Comparison of ENCODE assay signal across 12 cellular contexts in the genomic region with DNA sequence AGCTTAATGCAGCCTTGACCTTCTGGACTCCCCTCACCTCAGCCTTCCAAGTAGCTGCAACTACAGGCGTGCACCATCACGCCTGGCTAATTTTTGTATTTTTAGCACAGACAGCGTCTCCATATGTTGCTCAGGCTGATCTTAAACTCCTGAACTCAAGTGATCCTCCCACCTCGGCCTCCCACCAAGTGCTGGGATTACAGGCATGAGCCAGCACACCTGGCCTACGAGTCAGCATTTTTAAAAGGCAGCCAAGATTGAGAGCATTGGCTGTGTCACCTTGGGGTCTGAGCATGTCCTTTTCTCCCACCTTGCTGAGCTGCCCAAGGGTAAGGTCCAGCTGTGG.
DNase-seq lines count a peak whose midpoint lies in the region; ATAC-seq and TF ChIP-seq lines count a peak whose summit lies in the region.
"Had no signal": no experiment of that assay in that cellular context is flagged by ENCODE, and none has a peak within 500 bp of the region (broad histone marks: within the 10 kb centered on the region; RNA-seq: fewer than 3 reads in every experiment).

No MANE protein-coding gene starts in this region.

- H3K4me1 Mint-ChIP-seq in H9: peaks cover 15% of the 10 kb centered on the region in 2 experiments
- H3K4me1 Mint-ChIP-seq: activated naive CD4-positive, alpha-beta T cell treated with anti-CD3 and anti-CD28 coated beads, Interleukin-2, amount 50 U/mL, for 24 hours had no signal

- H3K9me3 Mint-ChIP-seq in H9: peaks cover 16 to 22% of the 10 kb centered on the region in 2 experiments
- H3K9me3 Mint-ChIP-seq: activated naive CD4-positive, alpha-beta T cell treated with anti-CD3 and anti-CD28 coated beads, Interleukin-2, amount 50 U/mL, for 24 hours had no signal

- H4K8ac ChIP-seq in H9 (replicated peaks; ENCODE audit: insufficient read length, low read depth, low read length): no peak overlapping the region

- H2BK5ac ChIP-seq in H9 (ENCODE audit: insufficient read length, low read length): no peak overlapping the region

- H2AK5ac ChIP-seq in H9 (ENCODE audit: insufficient read length, low read length): no peak overlapping the region

- no peaks in the 10 kb centered on the region for H3K27me3 ChIP-seq in H9 (ENCODE audit: insufficient read depth, low read length)
- H3K27me3 ChIP-seq in SJSA1 (replicated peaks): no peaks in the 10 kb centered on the region
- H3K27me3 ChIP-seq in right cardiac atrium (ENCODE audit: control insufficient read depth, insufficient read depth): no peaks in the 10 kb centered on the region
- no peaks in the 10 kb centered on the region for H3K27me3 ChIP-seq in skeletal muscle satellite cell (ENCODE audit: control insufficient read depth, insufficient read depth, low read length)
- H3K27me3 ChIP-seq: BLaER1 treated with 17β-estradiol and CSF1 and Interleukin-3, amounts not matched to agents 10 nM and 100 nM had no signal

- H2AFZ ChIP-seq in H9 (ENCODE audit: low read length): no peak overlapping the region

- no peak for ATAC-seq in right cardiac atrium

- H4K20me1 ChIP-seq in H9 (ENCODE audit: control insufficient read depth, insufficient read depth, insufficient read length): no peaks in the 10 kb centered on the region
- H4K20me1 ChIP-seq: BLaER1 treated with 17β-estradiol and CSF1 and Interleukin-3, amounts not matched to agents 10 nM and 100 nM had no signal

- H3K36me3 ChIP-seq in SJSA1 (no peaks in the 10 kb centered on the region), skeletal muscle satellite cell (ENCODE audit: insufficient read depth, low read length) (no peaks in the 10 kb centered on the region)
- H3K36me3 ChIP-seq: BLaER1 treated with 17β-estradiol and CSF1 and Interleukin-3, amounts not matched to agents 10 nM and 100 nM had no signal

- peak overlapping the region; percentile 15 for H2BK12ac ChIP-seq in H9 (ENCODE audit: insufficient read length, low read depth, low read length)

- H3K27me3 Mint-ChIP-seq in H9 (ENCODE audit: low read depth): peaks cover 6% of the 10 kb centered on the region

- H3K4me3 Mint-ChIP-seq in H9: no peak overlapping the region
- H3K4me3 Mint-ChIP-seq: activated naive CD4-positive, alpha-beta T cell treated with anti-CD3 and anti-CD28 coated beads, Interleukin-2, amount 50 U/mL, for 24 hours had no signal

- no peaks in the 10 kb centered on the region for H3K9me3 ChIP-seq in H9 (ENCODE audit: control insufficient read depth, low read depth, low read length)
- no peaks in the 10 kb centered on the region for H3K9me3 ChIP-seq in SJSA1 (replicated peaks)
- H3K9me3 ChIP-seq in right cardiac atrium (ENCODE audit: control insufficient read depth, low read length): no peaks in the 10 kb centered on the region
- no peaks in the 10 kb centered on the region for H3K9me3 ChIP-seq in skeletal muscle satellite cell (replicated peaks; ENCODE audit: low read length)
- H3K9me3 ChIP-seq: psoas muscle had no signal

- no peak overlapping the region for H3K18ac ChIP-seq in H9 (ENCODE audit: insufficient read length, low read depth, low read length)

- intact Hi-C loops in right cardiac atrium (cut with DNase I): no loop called here

- no peak overlapping the region for H3K14ac ChIP-seq in H9 (ENCODE audit: insufficient read depth, low read length)

- no peak overlapping the region for H3K4ac ChIP-seq in H9 (ENCODE audit: low read depth, low read length)

- H3K27ac Mint-ChIP-seq in H9: peak overlapping the region in 1 of 3 experiments; percentile 16; a peak in 1 of 7 replicates
- H3K27ac Mint-ChIP-seq: activated naive CD4-positive, alpha-beta T cell treated with anti-CD3 and anti-CD28 coated beads, Interleukin-2, amount 50 U/mL, for 24 hours had no signal

- H3K4me3 ChIP-seq in SJSA1 (no peak overlapping the region), right cardiac atrium (ENCODE audit: low read length) (no peak overlapping the region), skeletal muscle satellite cell (ENCODE audit: low read length) (peak overlapping the region; percentile 46)
- H3K4me3 ChIP-seq: BLaER1 treated with 17β-estradiol and CSF1 and Interleukin-3, amounts not matched to agents 10 nM and 100 nM; psoas muscle had no signal

- H3K27ac ChIP-seq in H9 (ENCODE audit: insufficient read length, low read depth, low read length) (no peak overlapping the region), SJSA1 (0 out of 2 replicates have a peak overlapping the region, but pooled peaks have one; percentile 17), right cardiac atrium (ENCODE audit: low read length) (peak overlapping the region; percentile 88)
- H3K27ac ChIP-seq: BLaER1 treated with 17β-estradiol and CSF1 and Interleukin-3, amounts not matched to agents 10 nM and 100 nM; psoas muscle had no signal

- no peaks in the 10 kb centered on the region for H3K79me2 ChIP-seq in H9 (ENCODE audit: insufficient read depth, low read length)

- H2BK20ac ChIP-seq in H9 (ENCODE audit: low read depth, low read length, poor library complexity, severe bottlenecking): no peak overlapping the region

- H3K23ac ChIP-seq in H9 (ENCODE audit: insufficient read length, low read depth, low read length): no peak overlapping the region

- H2BK15ac ChIP-seq in H9 (ENCODE audit: low read depth, low read length): no peak overlapping the region

- H3K36me3 Mint-ChIP-seq in H9 (ENCODE audit: insufficient read depth in 1 of 3, low read depth in 3 of 3): peaks cover 0 to 10% (median 9%) of the 10 kb centered on the region in 3 experiments
- H3K36me3 Mint-ChIP-seq: activated naive CD4-positive, alpha-beta T cell treated with anti-CD3 and anti-CD28 coated beads, Interleukin-2, amount 50 U/mL, for 24 hours had no signal

- WGBS in H9 (ENCODE audit: extremely low coverage, insufficient read length, low lambda C conversion rate): no CpG with 5 or more reads among the region's 5 CpGs
- 73% methylated on average over 5 of the region's 5 CpGs for WGBS in right cardiac atrium

- H2BK120ac ChIP-seq in H9 (ENCODE audit: low read depth, low read length, poor library complexity, severe bottlenecking): no peak overlapping the region

- no peak overlapping the region for H3K56ac ChIP-seq in H9 (ENCODE audit: insufficient read length, low read depth, low read length)

- H3T11ph ChIP-seq in H9 (ENCODE audit: low read length): no peak overlapping the region

- no peaks in the 10 kb centered on the region for H3K23me2 ChIP-seq in H9 (ENCODE audit: insufficient read length, low read depth, low read length, poor library complexity, severe bottlenecking)

- H3K4me1 ChIP-seq in H9 (ENCODE audit: insufficient read depth, low read length) (peaks cover 6% of the 10 kb centered on the region; the same call in 1 of the 2 replicates), SJSA1 (replicated peaks) (peaks cover 26% of the 10 kb centered on the region), right cardiac atrium (ENCODE audit: control insufficient read depth, insufficient read depth, low read length) (peaks cover 15% of the 10 kb centered on the region), skeletal muscle satellite cell (ENCODE audit: control insufficient read depth, insufficient read depth, low read length) (peaks cover 48% of the 10 kb centered on the region)
- H3K4me1 ChIP-seq: psoas muscle had no signal

- H4K91ac ChIP-seq in H9 (ENCODE audit: insufficient read length, low read depth, low read length): no peak overlapping the region

- no peaks in the 10 kb centered on the region for H3K79me1 ChIP-seq in H9 (ENCODE audit: insufficient read depth, low read depth, low read length, poor library complexity, severe bottlenecking)

- H3K4me2 ChIP-seq in H9 (ENCODE audit: insufficient read depth, insufficient read length, low read length) (no peak overlapping the region), skeletal muscle satellite cell (ENCODE audit: low read length) (peak overlapping the region; percentile 73)

- TF ChIP-seq CTCF in H9 (conservative IDR thresholded peaks at IDR 0.05): no peak

- no peak for DNase-seq in H9
- DNase-seq in SJSA1 (ENCODE audit: low read depth in 1 of 2, low spot score in 2 of 2): no peak
- no peak for DNase-seq in right cardiac atrium
- no peak for DNase-seq in NCI-H187 (lab: John Stamatoyannopoulos, UW)
- no peak for DNase-seq in cortex of kidney (lab: John Stamatoyannopoulos, UW)
- DNase-seq in NCI-H1417 (lab: John Stamatoyannopoulos, UW): no peak
- no peak for DNase-seq in DMS79 treated with DMSO at 0.1 percent for 48 hours (lab: John Stamatoyannopoulos, UW)
- DNase-seq: NCI-H2081 treated with DMSO at 0.1 percent for 48 hours, psoas muscle had no signal

- H3K9ac ChIP-seq in H9 (ENCODE audit: extremely low read depth, insufficient read length, low read length): no peak overlapping the region
- peak overlapping the region; percentile 48 for H3K9ac ChIP-seq in skeletal muscle satellite cell (ENCODE audit: low read depth, low read length)
- H3K9ac ChIP-seq: BLaER1 treated with 17β-estradiol and CSF1 and Interleukin-3, amounts not matched to agents 10 nM and 100 nM had no signal

- H4K5ac ChIP-seq in H9 (ENCODE audit: insufficient read length, low read depth, low read length): no peak overlapping the region
